In the genomic region with DNA sequence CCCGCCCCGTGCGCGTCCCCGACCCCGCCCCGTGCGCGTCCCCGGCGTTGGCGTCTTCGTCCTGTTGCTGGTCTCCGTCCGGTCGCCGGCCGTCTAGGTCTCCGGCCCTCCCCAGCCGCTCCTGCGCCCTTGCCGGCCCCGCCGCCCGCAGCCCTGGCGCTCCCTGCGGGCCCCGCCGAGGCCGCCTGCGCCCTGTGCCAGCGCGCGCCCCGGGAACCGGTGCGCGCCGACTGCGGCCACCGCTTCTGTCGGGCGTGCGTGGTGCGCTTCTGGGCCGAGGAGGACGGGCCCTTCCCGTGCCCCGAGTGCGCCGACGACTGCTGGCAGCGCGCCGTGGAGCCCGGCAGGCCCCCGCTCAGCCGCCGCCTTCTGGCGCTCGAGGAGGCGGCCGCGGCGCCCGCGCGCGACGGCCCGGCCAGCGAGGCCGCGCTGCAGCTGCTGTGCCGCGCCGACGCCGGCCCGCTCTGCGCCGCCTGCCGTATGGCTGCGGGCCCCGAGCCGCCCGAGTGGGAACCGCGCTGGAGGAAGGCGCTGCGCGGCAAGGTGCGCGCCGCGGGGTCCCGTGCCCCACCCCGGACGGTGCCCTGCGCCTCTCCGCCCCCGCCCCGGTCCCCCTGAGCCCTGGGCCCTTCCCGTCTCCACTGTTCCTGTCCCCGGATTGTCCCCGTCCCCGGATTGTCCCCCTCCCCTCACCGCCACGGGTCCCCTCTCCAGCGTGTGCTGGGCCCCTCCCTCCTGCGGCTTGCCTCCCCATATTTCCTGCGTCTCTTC, we compare ENCODE assay signal across 1 cellular context.
TF ChIP-seq lines count a peak whose summit lies in the region.

TSS of gene RNF187 (plus strand) at position 47 of the 771 bp plus-strand sequence.

TF ChIP-seq in K562, 482 proteins besides CTCF, POLR2A, EP300 and RAD21 (continued from another document and continues in another):
- no peak for TF ChIP-seq ZNF318 (IDR thresholded peaks at IDR 0.05; ENCODE audit: borderline replicate concordance in 1 of 2, low read depth in 1 of 2)
- no peak for TF ChIP-seq EWSR1 (IDR thresholded peaks at IDR 0.05; ENCODE audit: borderline replicate concordance, low read depth, partially characterized antibody)
- no peak for TF ChIP-seq ESRRA (IDR thresholded peaks at IDR 0.05; ENCODE audit: borderline replicate concordance, low read depth)
- no peak for TF ChIP-seq DIDO1 (tag; IDR thresholded peaks at IDR 0.05; ENCODE audit: low read depth)
- TF ChIP-seq E2F1 (CRISPR knock-in tag; IDR thresholded peaks at IDR 0.05): no peak
- TF ChIP-seq ARID3A (IDR thresholded peaks at IDR 0.05; ENCODE audit: borderline replicate concordance, low read depth, low read length): no peak
- no peak for TF ChIP-seq NR4A1 (CRISPR knock-in tag; IDR thresholded peaks at IDR 0.05)
- TF ChIP-seq NR4A1 (tag; IDR thresholded peaks at IDR 0.05): no peak
- TF ChIP-seq FOS (IDR thresholded peaks at IDR 0.05; ENCODE audit: extremely low read depth, insufficient read length): no peak
- TF ChIP-seq SPI1 (IDR thresholded peaks at IDR 0.05; ENCODE audit: borderline replicate concordance, low read depth, low read length): no peak
- TF ChIP-seq BACH1 (tag; IDR thresholded peaks at IDR 0.05): no peak
- TF ChIP-seq ZNF639 (CRISPR knock-in tag; conservative IDR thresholded peaks at IDR 0.05 in 1 of 2, IDR thresholded peaks at IDR 0.05 in 1 of 2): peak in 1 of 2 experiments; percentile 70; a peak in 1 of 4 replicates
- no peak for TF ChIP-seq TAL1 (IDR thresholded peaks at IDR 0.05)
- no peak; the same call in 1 of the 2 replicates for TF ChIP-seq ZKSCAN8 (CRISPR knock-in tag; IDR thresholded peaks at IDR 0.05)
- no peak for TF ChIP-seq ZNF764 (CRISPR knock-in tag; IDR thresholded peaks at IDR 0.05; ENCODE audit: low read depth)
- TF ChIP-seq ZNF217 (CRISPR knock-in tag; IDR thresholded peaks at IDR 0.05): no peak
- TF ChIP-seq CCNT2 (IDR thresholded peaks at IDR 0.05; ENCODE audit: borderline replicate concordance, extremely low read depth, insufficient read length, low read depth, low read length): peak; percentile 55
- TF ChIP-seq SNRNP70 (optimal IDR thresholded peaks at IDR 0.05; ENCODE audit: low read depth, low read length): no peak
- no peak; the same call in 1 of the 2 replicates for TF ChIP-seq GATAD2A (IDR thresholded peaks at IDR 0.05)
- 0 out of 2 replicates have a peak, but pooled peaks have one; percentile 44 for TF ChIP-seq CUX1 (CRISPR knock-in tag; IDR thresholded peaks at IDR 0.05)
- TF ChIP-seq, protein P1, sequence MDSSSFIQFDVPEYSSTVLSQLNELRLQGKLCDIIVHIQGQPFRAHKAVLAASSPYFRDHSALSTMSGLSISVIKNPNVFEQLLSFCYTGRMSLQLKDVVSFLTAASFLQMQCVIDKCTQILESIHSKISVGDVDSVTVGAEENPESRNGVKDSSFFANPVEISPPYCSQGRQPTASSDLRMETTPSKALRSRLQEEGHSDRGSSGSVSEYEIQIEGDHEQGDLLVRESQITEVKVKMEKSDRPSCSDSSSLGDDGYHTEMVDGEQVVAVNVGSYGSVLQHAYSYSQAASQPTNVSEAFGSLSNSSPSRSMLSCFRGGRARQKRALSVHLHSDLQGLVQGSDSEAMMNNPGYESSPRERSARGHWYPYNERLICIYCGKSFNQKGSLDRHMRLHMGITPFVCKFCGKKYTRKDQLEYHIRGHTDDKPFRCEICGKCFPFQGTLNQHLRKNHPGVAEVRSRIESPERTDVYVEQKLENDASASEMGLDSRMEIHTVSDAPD (CRISPR knock-in tag; IDR thresholded peaks at IDR 0.05): no peak
- TF ChIP-seq ZNF696 (CRISPR knock-in tag; conservative IDR thresholded peaks at IDR 0.05): no peak
- 0 out of 4 replicates have a peak, but pooled peaks of 1 of the 2 experiments have one; percentile 43 for TF ChIP-seq HDAC1 (IDR thresholded peaks at IDR 0.05)
- TF ChIP-seq SMAD1 (IDR thresholded peaks at IDR 0.05; ENCODE audit: low read depth, low read length, partially characterized antibody): no peak
- TF ChIP-seq IRF1 (CRISPR knock-in tag; IDR thresholded peaks at IDR 0.05; ENCODE audit: borderline replicate concordance): no peak
- TF ChIP-seq, protein P2, sequence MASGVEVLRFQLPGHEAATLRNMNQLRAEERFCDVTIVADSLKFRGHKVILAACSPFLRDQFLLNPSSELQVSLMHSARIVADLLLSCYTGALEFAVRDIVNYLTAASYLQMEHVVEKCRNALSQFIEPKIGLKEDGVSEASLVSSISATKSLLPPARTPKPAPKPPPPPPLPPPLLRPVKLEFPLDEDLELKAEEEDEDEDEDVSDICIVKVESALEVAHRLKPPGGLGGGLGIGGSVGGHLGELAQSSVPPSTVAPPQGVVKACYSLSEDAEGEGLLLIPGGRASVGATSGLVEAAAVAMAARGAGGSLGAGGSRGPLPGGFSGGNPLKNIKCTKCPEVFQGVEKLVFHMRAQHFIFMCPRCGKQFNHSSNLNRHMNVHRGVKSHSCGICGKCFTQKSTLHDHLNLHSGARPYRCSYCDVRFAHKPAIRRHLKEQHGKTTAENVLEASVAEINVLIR (CRISPR knock-in tag; IDR thresholded peaks at IDR 0.05): no peak
- no peak for TF ChIP-seq PHF20 (IDR thresholded peaks at IDR 0.05; ENCODE audit: partially characterized antibody)
- TF ChIP-seq SMARCB1 (IDR thresholded peaks at IDR 0.05; ENCODE audit: insufficient read length, low read depth): no peak
- no peak for TF ChIP-seq TCF15 (CRISPR knock-in tag; IDR thresholded peaks at IDR 0.05)
- TF ChIP-seq CAMTA2 (CRISPR knock-in tag; conservative IDR thresholded peaks at IDR 0.05): no peak
